ENCODE assay signal across 17 cellular contexts in genomic region chr1:30166194-30166593, GRCh38.
A peak's percentile ranks its signal among the peaks of the same experiment; 100 is the strongest.
DNase-seq lines count a peak whose midpoint lies in the region; ATAC-seq, FAIRE-seq and TF ChIP-seq lines count a peak whose summit lies in the region.
"Had no signal": no experiment of that assay in that cellular context is flagged by ENCODE, and none has a peak within 500 bp of the region (broad histone marks: within the 10 kb centered on the region; RNA-seq: fewer than 3 reads in every experiment).

No MANE protein-coding gene starts in this region.

- H2BK5ac ChIP-seq in H1 (ENCODE audit: low read depth, low read length): no peak overlapping the region

- H3K27me3 ChIP-seq in SJCRH30 (no peaks in the 10 kb centered on the region; the same call in 1 of the 2 replicates), H1 (replicated peaks in 1 of 4; ENCODE audit: control insufficient read depth in 3 of 4, extremely low read depth in 1 of 4, insufficient read depth in 3 of 4, low read length in 3 of 4) (no peaks in the 10 kb centered on the region)
- H3K27me3 ChIP-seq: BE2C had no signal

- H4K91ac ChIP-seq in H1 (replicated peaks; ENCODE audit: insufficient read length, low read length): no peak overlapping the region

- peaks cover 13% of the 10 kb centered on the region for H3K27me3 Mint-ChIP-seq in nephron (ENCODE audit: low read depth)
- peaks cover 19% of the 10 kb centered on the region for H3K27me3 Mint-ChIP-seq in activated CD4-positive, alpha-beta T cell treated with anti-CD3 and anti-CD28 coated beads for 36 hours

- H4K20me1 ChIP-seq in H1 (replicated peaks in 1 of 2; ENCODE audit: control insufficient read depth in 1 of 2, insufficient read depth in 2 of 2, low read length in 2 of 2): no peaks in the 10 kb centered on the region

- no peak overlapping the region for H2AK5ac ChIP-seq in H1 (ENCODE audit: low read depth, low read length)

- no peak for ATAC-seq in sciatic nerve
- ATAC-seq in HG03439 (IDR thresholded peaks at IDR 0.05; ENCODE audit: unreplicated experiment): no peak
- no peak for ATAC-seq in activated CD4-positive, alpha-beta T cell treated with anti-CD3 and anti-CD28 coated beads for 36 hours
- ATAC-seq: A549, GM12878 had no signal

- H3K23me2 ChIP-seq in H1 (ENCODE audit: low read depth, low read length): no peaks in the 10 kb centered on the region

- no peak overlapping the region for H3K14ac ChIP-seq in H1 (ENCODE audit: insufficient read length)

- peak overlapping the region in 2 of 3 experiments; percentile 29 to 37 for H3K27ac Mint-ChIP-seq in nephron
- H3K27ac Mint-ChIP-seq in activated CD4-positive, alpha-beta T cell treated with anti-CD3 and anti-CD28 coated beads for 36 hours: no peak overlapping the region
- H3K27ac Mint-ChIP-seq: CD4-positive, alpha-beta memory T cell; H9 had no signal

- no peak overlapping the region for H4K8ac ChIP-seq in H1 (ENCODE audit: extremely low read depth, insufficient read depth, low read length)

- no peak for FAIRE-seq in H1 (lab: Jason Lieb, UNC)
- FAIRE-seq: A549, GM12878, GM18507 had no signal

- H3K9me3 ChIP-seq in SJCRH30 (replicated peaks) (no peaks in the 10 kb centered on the region), H1 (ENCODE audit: insufficient read depth in 2 of 2, low read depth in 1 of 2, low read length in 1 of 2) (no peaks in the 10 kb centered on the region)
- H3K9me3 ChIP-seq: A549, BE2C had no signal

- H3K9ac ChIP-seq in H1 (replicated peaks in 1 of 4; ENCODE audit: extremely low read depth in 1 of 4, low read depth in 3 of 4, low read length in 3 of 4): no peak overlapping the region
- H3K9ac ChIP-seq: GM23248 had no signal

- no peaks in the 10 kb centered on the region for H3K79me2 ChIP-seq in H1 (ENCODE audit: control insufficient read depth in 1 of 2, insufficient read depth in 2 of 2, low read length in 2 of 2)

- peaks cover 6% of the 10 kb centered on the region for H3K4me1 Mint-ChIP-seq in nephron
- H3K4me1 Mint-ChIP-seq in activated CD4-positive, alpha-beta T cell treated with anti-CD3 and anti-CD28 coated beads for 36 hours: no peaks in the 10 kb centered on the region
- H3K4me1 Mint-ChIP-seq: CD4-positive, alpha-beta memory T cell had no signal

- no peak overlapping the region for H3K4ac ChIP-seq in H1 (replicated peaks; ENCODE audit: insufficient read length, low read depth, low read length)

- H3K56ac ChIP-seq in H1 (replicated peaks; ENCODE audit: insufficient read length, low read depth, low read length): no peak overlapping the region

- intact Hi-C loops in sciatic nerve (cut with DNase I): no loop called here
- intact Hi-C loops in activated CD4-positive, alpha-beta T cell treated with anti-CD3 and anti-CD28 coated beads for 36 hours (cut with DNase I, micrococcal nuclease): no loop called here

- CTCF ChIA-PET in H1 (lab: Charles Lee; ENCODE audit: partially characterized antibody): no interaction called here
- CTCF ChIA-PET in activated CD4-positive, alpha-beta T cell treated with anti-CD3 and anti-CD28 coated beads for 36 hours (lab: Charles Lee): no interaction called here

- TF ChIP-seq EP300 in H1 (IDR thresholded peaks at IDR 0.05; ENCODE audit: borderline replicate concordance in 1 of 2, low read depth in 2 of 2, low read length in 2 of 2): no peak

- no peak for TF ChIP-seq RAD21 in H1 (IDR thresholded peaks at IDR 0.05 in 1 of 2, conservative IDR thresholded peaks at IDR 0.05 in 1 of 2; ENCODE audit: low read depth in 2 of 2, low read length in 2 of 2)

- H4K5ac ChIP-seq in H1 (ENCODE audit: insufficient read length, low read depth, low read length): no peak overlapping the region

- no peak overlapping the region for H3K4me2 ChIP-seq in H1 (ENCODE audit: insufficient read depth in 1 of 2, low read depth in 2 of 2, low read length in 2 of 2)
- H3K4me2 ChIP-seq: A549 had no signal

- H2BK15ac ChIP-seq in H1 (ENCODE audit: low read length): no peak overlapping the region

- H3K27ac ChIP-seq in SJCRH30 (no peak overlapping the region), H1 (ENCODE audit: low read depth, low read length) (no peak overlapping the region)
- H3K27ac ChIP-seq: A549, C4-2B, GM23248 had no signal

- H2BK12ac ChIP-seq in H1 (ENCODE audit: low read depth, low read length): no peak overlapping the region

- H3K18ac ChIP-seq in H1 (ENCODE audit: extremely low read depth, low read length): no peak overlapping the region

- H2BK120ac ChIP-seq in H1 (replicated peaks; ENCODE audit: low read depth, low read length): no peak overlapping the region

- peaks cover 6% of the 10 kb centered on the region; the same call in 1 of the 2 replicates for H3K4me1 ChIP-seq in SJCRH30
- H3K4me1 ChIP-seq in H1 (replicated peaks in 1 of 4; ENCODE audit: control insufficient read depth in 3 of 4, insufficient read depth in 4 of 4, low read length in 3 of 4): peaks cover 0 to 2% (median 0%) of the 10 kb centered on the region in 4 experiments; a peak in 1 of 7 replicates
- H3K4me1 ChIP-seq: A549, BE2C had no signal

- POLR2A ChIA-PET in H1 (lab: Charles Lee; ENCODE audit: partially characterized antibody): no interaction called here
- POLR2A ChIA-PET in activated CD4-positive, alpha-beta T cell treated with anti-CD3 and anti-CD28 coated beads for 36 hours (lab: Charles Lee): no interaction called here

- H3K36me3 ChIP-seq in SJCRH30 (no peaks in the 10 kb centered on the region), H1 (ENCODE audit: control insufficient read depth in 2 of 4, insufficient read depth in 4 of 4, low read length in 3 of 4) (no peaks in the 10 kb centered on the region)
- H3K36me3 ChIP-seq: BE2C had no signal

- H2BK20ac ChIP-seq in H1 (ENCODE audit: low read length): no peak overlapping the region

- H3K4me3 ChIP-seq in SJCRH30 (no peak overlapping the region), H1 (ENCODE audit: extremely low read depth in 1 of 4, insufficient read depth in 2 of 4, low read depth in 3 of 4, low read length in 4 of 4) (no peak overlapping the region)
- H3K4me3 ChIP-seq: A549, GM12878, GM23248 had no signal

- H3K4me3 Mint-ChIP-seq in nephron: no peak overlapping the region
- no peak overlapping the region for H3K4me3 Mint-ChIP-seq in activated CD4-positive, alpha-beta T cell treated with anti-CD3 and anti-CD28 coated beads for 36 hours
- H3K4me3 Mint-ChIP-seq: CD4-positive, alpha-beta memory T cell; H9 had no signal

- TF ChIP-seq POLR2A in H1 (IDR thresholded peaks at IDR 0.05; ENCODE audit: control extremely low read depth in 1 of 2, low read depth in 2 of 2, low read length in 2 of 2): no peak

- DNase-seq in SJCRH30 (peak; percentile 62 to 76), H1 (ENCODE audit: low read depth in 1 of 2, low spot score in 2 of 2) (no peak), sciatic nerve (ENCODE audit: low spot score) (peak; percentile 7), NCI-H1105 treated with DMSO at 0.1 percent for 48 hours (lab: John Stamatoyannopoulos, UW) (no peak)
- DNase-seq in activated CD4-positive, alpha-beta T cell treated with anti-CD3 and anti-CD28 coated beads for 36 hours: no peak
- DNase-seq: BE2C; CD4-positive, alpha-beta memory T cell; DMS79; GM23248; H9; IMR-90 had no signal

- no peaks in the 10 kb centered on the region for H3K79me1 ChIP-seq in H1 (ENCODE audit: low read depth, low read length)

- H2AFZ ChIP-seq in H1 (ENCODE audit: low read length): 0 out of 2 replicates have a peak overlapping the region, but pooled peaks have one; percentile 7
- H2AFZ ChIP-seq: GM23248 had no signal

- TF ChIP-seq CTCF in H1 (IDR thresholded peaks at IDR 0.05; ENCODE audit: control extremely low read depth in 1 of 3, insufficient read depth in 1 of 3, low read depth in 1 of 3, low read length in 3 of 3) (no peak), nephron (IDR thresholded peaks at IDR 0.05; ENCODE audit: unreplicated experiment in 3 of 3) (no peak)

- no peaks in the 10 kb centered on the region for H3K36me3 Mint-ChIP-seq in nephron (ENCODE audit: low read depth)
- H3K36me3 Mint-ChIP-seq in activated CD4-positive, alpha-beta T cell treated with anti-CD3 and anti-CD28 coated beads for 36 hours (ENCODE audit: low read depth): no peaks in the 10 kb centered on the region
- H3K36me3 Mint-ChIP-seq: CD4-positive, alpha-beta memory T cell had no signal

- H3K23ac ChIP-seq in H1 (ENCODE audit: insufficient read length): no peak overlapping the region

- H3K9me3 Mint-ChIP-seq in nephron: peaks cover 7% of the 10 kb centered on the region
- no peaks in the 10 kb centered on the region for H3K9me3 Mint-ChIP-seq in activated CD4-positive, alpha-beta T cell treated with anti-CD3 and anti-CD28 coated beads for 36 hours (ENCODE audit: low read depth)
- H3K9me3 Mint-ChIP-seq: CD4-positive, alpha-beta memory T cell had no signal

- WGBS in H1 (ENCODE audit: extremely low coverage in 1 of 2, insufficient coverage in 1 of 2, insufficient read length in 1 of 2, insufficient replicate concordance in 2 of 2, low coverage in 1 of 2, low lambda C conversion rate in 2 of 2, missing lambda C conversion rate in 1 of 2), 2 experiments: 88% methylated on average over 5 of the region's 5 CpGs; no CpG with 5 or more reads in 1 of the 2 experiments

TF ChIP-seq in H1, 55 proteins besides CTCF, POLR2A, EP300 and RAD21 (continues in another document):
- TF ChIP-seq BCL11A (IDR thresholded peaks at IDR 0.05; ENCODE audit: low read depth in 2 of 2, low read length in 2 of 2) (no peak), FOSL1 (IDR thresholded peaks at IDR 0.05; ENCODE audit: insufficient read depth, low read depth, low read length) (no peak), SIRT6 (IDR thresholded peaks at IDR 0.05; ENCODE audit: low read length) (no peak), TAF1 (IDR thresholded peaks at IDR 0.05; ENCODE audit: low read depth, low read length) (no peak), TBP (IDR thresholded peaks at IDR 0.05; ENCODE audit: low read depth, low read length) (no peak), RXRA (IDR thresholded peaks at IDR 0.05; ENCODE audit: insufficient read depth, low read depth, low read length) (no peak), POU5F1 (IDR thresholded peaks at IDR 0.05; ENCODE audit: low read depth, low read length) (no peak), E2F6 (IDR thresholded peaks at IDR 0.05) (no peak), SIN3A (conservative IDR thresholded peaks at IDR 0.05 in 1 of 2, IDR thresholded peaks at IDR 0.05 in 1 of 2; ENCODE audit: low read depth in 1 of 2, low read length in 2 of 2) (no peak), EZH2 (IDR thresholded peaks at IDR 0.05; ENCODE audit: low read depth, low read length, severe bottlenecking) (no peak), KDM1A (IDR thresholded peaks at IDR 0.05; ENCODE audit: borderline replicate concordance, low read length) (no peak), KDM4A (IDR thresholded peaks at IDR 0.05; ENCODE audit: low read depth, low read length, severe bottlenecking) (no peak), ZNF274 (IDR thresholded peaks at IDR 0.05; ENCODE audit: borderline replicate concordance, extremely low read depth, low read length) (no peak)

Comparison
In these comparisons a context has a peak if more than half of its experiments do, and no peak if none do; other contexts are left out.
1. DNase-seq: peak in SJCRH30 (2 of 2) and sciatic nerve (single experiment); none in H1 (0 of 2), activated CD4-positive, alpha-beta T cell treated with anti-CD3 and anti-CD28 coated beads for 36 hours (single experiment) and NCI-H1105 treated with DMSO at 0.1 percent for 48 hours (single experiment).